ENCODE assay signal across 21 cellular contexts in genomic region chr5:84635235-84636055, GRCh38.
DNase-seq lines count a peak whose midpoint lies in the region; ATAC-seq and TF ChIP-seq lines count a peak whose summit lies in the region.
"Had no signal": no experiment of that assay in that cellular context is flagged by ENCODE, and none has a peak within 500 bp of the region (broad histone marks: within the 10 kb centered on the region; RNA-seq: fewer than 3 reads in every experiment).

No MANE protein-coding gene starts in this region.

- H3K4me1 Mint-ChIP-seq in GM23338 (peaks cover 8% of the 10 kb centered on the region; the same call in 1 of the 3 replicates), chondrocyte (ENCODE audit: low read depth) (no peaks in the 10 kb centered on the region)
- no peaks in the 10 kb centered on the region for H3K4me1 Mint-ChIP-seq in stimulated activated memory B cell treated with anti-CD40 and anti-IgM and Interleukin-4, amounts not matched to agents 10 μg/mL and 1 μg/mL and 100 μg/mL, for 72 hours
- H3K4me1 Mint-ChIP-seq: B cell; CD4-positive, CD25-positive, alpha-beta regulatory T cell; IgD-negative memory B cell had no signal

- H4K20me1 ChIP-seq in GM23338 (replicated peaks; ENCODE audit: insufficient read depth) (no peaks in the 10 kb centered on the region), PC-9 (ENCODE audit: insufficient read depth) (no peaks in the 10 kb centered on the region)

- no peaks in the 10 kb centered on the region for H3K9me3 ChIP-seq in PC-9 (ENCODE audit: insufficient read depth, low read depth)
- H3K9me3 ChIP-seq: HAP-1, Peyer's patch had no signal

- DNase-seq in GM23338 (ENCODE audit: low spot score) (no peak), chondrocyte (ENCODE audit: low spot score) (peak; percentile 86), medulla oblongata (ENCODE audit: extremely low spot score) (peak; percentile 1), NCI-H2196 treated with DMSO at 0.1 percent for 48 hours (lab: John Stamatoyannopoulos, UW; ENCODE audit: unreplicated experiment) (no peak), PC-9 (no peak)
- DNase-seq: CD4-positive, CD25-positive, alpha-beta regulatory T cell; EL; Kasumi-1; MM.1S; NCI-H1105; NCI-H1694 treated with DMSO at 0.1 percent for 48 hours; NCI-H2107; NCI-H226; NCI-H524 treated with DMSO at 0.1 percent for 48 hours; Peyer's patch; SHP77 treated with DMSO at 0.1 percent for 48 hours had no signal

- H3K4me2 ChIP-seq in GM23338 (no peak overlapping the region), PC-9 (no peak overlapping the region)

- H3K9me3 Mint-ChIP-seq in GM23338 (no peaks in the 10 kb centered on the region; the same call in 2 of the 3 replicates), chondrocyte (ENCODE audit: low read depth) (peaks cover 3% of the 10 kb centered on the region)
- H3K9me3 Mint-ChIP-seq in stimulated activated memory B cell treated with anti-CD40 and anti-IgM and Interleukin-4, amounts not matched to agents 10 μg/mL and 1 μg/mL and 100 μg/mL, for 72 hours, result peaks cover 4% of the 10 kb centered on the region
- H3K9me3 Mint-ChIP-seq: IgD-negative memory B cell had no signal

- H3K9me2 ChIP-seq in GM23338 (ENCODE audit: insufficient read depth) (no peaks in the 10 kb centered on the region), PC-9 (ENCODE audit: insufficient read depth) (no peaks in the 10 kb centered on the region)

- no peaks in the 10 kb centered on the region for H3K27me3 ChIP-seq in GM23338 (ENCODE audit: insufficient read depth)
- H3K27me3 ChIP-seq in PC-9 (ENCODE audit: insufficient read depth, low read depth), result no peaks in the 10 kb centered on the region
- H3K27me3 ChIP-seq: Peyer's patch had no signal

- no peaks in the 10 kb centered on the region for H3K36me3 Mint-ChIP-seq in GM23338 (ENCODE audit: low read depth)
- no peaks in the 10 kb centered on the region for H3K36me3 Mint-ChIP-seq in chondrocyte (ENCODE audit: low read depth)
- H3K36me3 Mint-ChIP-seq in stimulated activated memory B cell treated with anti-CD40 and anti-IgM and Interleukin-4, amounts not matched to agents 10 μg/mL and 1 μg/mL and 100 μg/mL, for 72 hours, result no peaks in the 10 kb centered on the region
- H3K36me3 Mint-ChIP-seq: CD4-positive, CD25-positive, alpha-beta regulatory T cell; IgD-negative memory B cell had no signal

- no peaks in the 10 kb centered on the region for H3K36me3 ChIP-seq in GM23338 (ENCODE audit: insufficient read depth)
- no peaks in the 10 kb centered on the region for H3K36me3 ChIP-seq in PC-9 (ENCODE audit: low read depth)
- H3K36me3 ChIP-seq: HAP-1, Peyer's patch had no signal

- H3K4me3 Mint-ChIP-seq in GM23338, result no peak overlapping the region
- H3K4me3 Mint-ChIP-seq in chondrocyte (ENCODE audit: unreplicated experiment), result no peak overlapping the region
- H3K4me3 Mint-ChIP-seq in stimulated activated memory B cell treated with anti-CD40 and anti-IgM and Interleukin-4, amounts not matched to agents 10 μg/mL and 1 μg/mL and 100 μg/mL, for 72 hours, result no peak overlapping the region
- H3K4me3 Mint-ChIP-seq: B cell; CD4-positive, CD25-positive, alpha-beta regulatory T cell; IgD-negative memory B cell had no signal

- H3K27ac ChIP-seq in GM23338 (ENCODE audit: low read depth) (no peak overlapping the region), PC-9 (no peak overlapping the region)
- H3K27ac ChIP-seq: Peyer's patch had no signal

- peak overlapping the region; percentile 89; the same call in 1 of the 2 replicates for H2AFZ ChIP-seq in GM23338
- no peak overlapping the region for H2AFZ ChIP-seq in PC-9

- POLR2A ChIA-PET in PC-9 (lab: Charles Lee; ENCODE audit: unreplicated experiment), result no interaction called here

- no peaks in the 10 kb centered on the region for H3K79me2 ChIP-seq in GM23338 (replicated peaks; ENCODE audit: insufficient read depth)
- H3K79me2 ChIP-seq in PC-9 (ENCODE audit: low read depth), result no peaks in the 10 kb centered on the region

- H3K27me3 Mint-ChIP-seq in GM23338 (ENCODE audit: insufficient read depth, low read depth, poor library complexity) (no peaks in the 10 kb centered on the region), chondrocyte (ENCODE audit: low read depth) (no peaks in the 10 kb centered on the region)
- H3K27me3 Mint-ChIP-seq in stimulated activated memory B cell treated with anti-CD40 and anti-IgM and Interleukin-4, amounts not matched to agents 10 μg/mL and 1 μg/mL and 100 μg/mL, for 72 hours, result no peaks in the 10 kb centered on the region
- H3K27me3 Mint-ChIP-seq: B cell; CD4-positive, CD25-positive, alpha-beta regulatory T cell; IgD-negative memory B cell had no signal

- ATAC-seq in GM23338 (no peak), HG02763 (IDR thresholded peaks at IDR 0.05; ENCODE audit: unreplicated experiment) (no peak)
- ATAC-seq in stimulated activated memory B cell treated with anti-CD40 and anti-IgM and Interleukin-4, amounts not matched to agents 10 μg/mL and 1 μg/mL and 100 μg/mL, for 72 hours, result peak; percentile 35

- H3K4me3 ChIP-seq in GM23338 (no peak overlapping the region), PC-9 (no peak overlapping the region)
- H3K4me3 ChIP-seq: HAP-1, Peyer's patch had no signal

- H3K4me1 ChIP-seq in GM23338 (ENCODE audit: insufficient read depth), result no peaks in the 10 kb centered on the region; the same call in 1 of the 2 replicates
- H3K4me1 ChIP-seq in PC-9 (replicated peaks; ENCODE audit: insufficient read depth), result no peaks in the 10 kb centered on the region
- H3K4me1 ChIP-seq: HAP-1, Peyer's patch had no signal

- BruUV-seq in PC-9 (replicated peaks; lab: Mats Ljungman, UMichigan), result no TSS peak

- no peak for TF ChIP-seq CTCF in GM23338 (conservative IDR thresholded peaks at IDR 0.05; ENCODE audit: low read depth in 2 of 2)
- TF ChIP-seq CTCF in chondrocyte (IDR thresholded peaks at IDR 0.05), result no peak
- TF ChIP-seq CTCF in PC-9 (conservative IDR thresholded peaks at IDR 0.05), result no peak

- H3F3A ChIP-seq in GM23338 (replicated peaks; ENCODE audit: low read depth), result no peaks in the 10 kb centered on the region
- no peaks in the 10 kb centered on the region for H3F3A ChIP-seq in PC-9 (ENCODE audit: insufficient read depth, low read depth)

- intact Hi-C loops in PC-9 (cut with micrococcal nuclease; ENCODE audit: unreplicated experiment), result no loop called here

- H3K27ac Mint-ChIP-seq in GM23338, result no peak overlapping the region
- no peak overlapping the region for H3K27ac Mint-ChIP-seq in chondrocyte (ENCODE audit: unreplicated experiment)
- H3K27ac Mint-ChIP-seq in stimulated activated memory B cell treated with anti-CD40 and anti-IgM and Interleukin-4, amounts not matched to agents 10 μg/mL and 1 μg/mL and 100 μg/mL, for 72 hours, result no peak overlapping the region
- H3K27ac Mint-ChIP-seq: B cell; CD4-positive, CD25-positive, alpha-beta regulatory T cell; IgD-negative memory B cell had no signal

- CTCF ChIA-PET in PC-9 (lab: Charles Lee), result no interaction called here

TF ChIP-seq in GM23338, 12 proteins besides CTCF, POLR2A, EP300 and RAD21 (continues in another document):
- TF ChIP-seq STAT1 (IDR thresholded peaks at IDR 0.05; ENCODE audit: unreplicated experiment), result no peak
- TF ChIP-seq JUNB (IDR thresholded peaks at IDR 0.05; ENCODE audit: unreplicated experiment), result no peak
- TF ChIP-seq POLR2AphosphoS5 (IDR thresholded peaks at IDR 0.05; ENCODE audit: low read depth), result no peak
- TF ChIP-seq EZH2phosphoT487 (IDR thresholded peaks at IDR 0.05; ENCODE audit: unreplicated experiment), result no peak

Comparison
In these comparisons a context has a peak if more than half of its experiments do, and no peak if none do; other contexts are left out.
1. DNase-seq: peak in chondrocyte (single experiment) and medulla oblongata (single experiment); none in GM23338 (single experiment), NCI-H2196 treated with DMSO at 0.1 percent for 48 hours (single experiment) and PC-9 (0 of 2).